Comparison of ENCODE assay signal across 18 cellular contexts in the genomic region with DNA sequence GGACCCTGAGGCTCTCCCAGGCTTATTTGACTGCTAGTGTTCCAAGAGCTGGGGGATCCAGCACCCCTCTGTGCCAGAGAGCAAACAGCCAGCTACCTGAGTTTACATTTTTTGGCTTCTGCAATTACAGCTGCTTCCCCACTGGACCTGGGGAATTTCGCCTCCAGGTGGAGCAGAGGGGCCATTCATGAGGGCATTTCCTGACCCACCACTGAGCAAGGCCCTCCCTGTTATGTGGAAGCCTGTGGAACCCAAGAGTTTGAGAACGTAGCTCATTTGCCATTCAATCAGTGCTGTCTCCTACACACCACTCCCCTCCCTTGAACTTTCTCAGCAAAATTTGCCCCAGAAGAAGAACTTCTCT. TPM values are rescaled to one million over a fixed set of nuclear protein-coding genes. Genes with fewer than 3 reads are reported as not detected.
"Had no signal": no experiment of that assay in that cellular context is flagged by ENCODE, and none has a peak within 500 bp of the region (broad histone marks: within the 10 kb centered on the region; RNA-seq: fewer than 3 reads in every experiment).

No MANE protein-coding gene starts in this region.

- H3K27ac ChIP-seq: gastroesophageal sphincter, lower lobe of right lung, sigmoid colon, spleen, stomach, thoracic aorta had no signal

- ATAC-seq: activated T-helper 17 cell treated with anti-CD3 and anti-CD28 coated beads, Interleukin-2, amount 50 U/mL, for 72 hours; effector memory CD8-positive, alpha-beta T cell; gastroesophageal sphincter; lower lobe of right lung; T-cell had no signal

- H3K9me3 Mint-ChIP-seq: activated T-helper 17 cell treated with anti-CD3 and anti-CD28 coated beads, Interleukin-2, amount 50 U/mL, for 72 hours; effector memory CD8-positive, alpha-beta T cell; mesothelial cell of epicardium; T-cell had no signal

- H3K36me3 ChIP-seq: gastroesophageal sphincter, sigmoid colon, thoracic aorta had no signal

- H3K9me3 ChIP-seq: gastroesophageal sphincter, lower lobe of right lung, sigmoid colon, spleen, stomach, thoracic aorta had no signal

- H3K27me3 ChIP-seq: stomach had no signal

- H3K36me3 Mint-ChIP-seq: T-cell had no signal

- H3K4me1 ChIP-seq: gastroesophageal sphincter, lower lobe of right lung, sigmoid colon, stomach had no signal

- DNase-seq: activated CD4-positive, alpha-beta T cell treated with anti-CD3 and anti-CD28 coated beads for 1 hour; activated CD4-positive, alpha-beta T cell treated with anti-CD3 and anti-CD28 coated beads, Interleukin-2, amount 50 U/mL, for 4 hours; activated naive CD4-positive, alpha-beta T cell treated with anti-CD3 and anti-CD28 coated beads, Interleukin-2, amount 50 U/mL, for 16 hours; activated T-cell treated with anti-CD3 and anti-CD28 coated beads for 4 hours; dermis blood vessel endothelial cell; effector memory CD8-positive, alpha-beta T cell; erythroblast; hippocampal formation; lower lobe of right lung; sigmoid colon; spleen; stomach; T-cell; T-helper 9 cell had no signal

- H3K4me3 ChIP-seq: gastroesophageal sphincter, lower lobe of right lung, sigmoid colon, spleen, stomach, thoracic aorta had no signal

- H3K4me3 Mint-ChIP-seq: activated T-helper 17 cell treated with anti-CD3 and anti-CD28 coated beads, Interleukin-2, amount 50 U/mL, for 72 hours; effector memory CD8-positive, alpha-beta T cell; mesothelial cell of epicardium; T-cell had no signal

- H3K27ac Mint-ChIP-seq: activated T-helper 17 cell treated with anti-CD3 and anti-CD28 coated beads, Interleukin-2, amount 50 U/mL, for 72 hours; effector memory CD8-positive, alpha-beta T cell; mesothelial cell of epicardium; T-cell had no signal

RNA-seq across cellular contexts. Expression of a gene that starts 42.7 kb away (rescaled TPM):
- total RNA-seq: activated T-helper 17 cell treated with anti-CD3 and anti-CD28 coated beads, Interleukin-2, amount 50 U/mL, for 72 hours had no signal
